Comparison of ENCODE assay signal across 8 cellular contexts in genomic region chr19:47035495-47036232, GRCh38. TPM values are rescaled to one million over a fixed set of nuclear protein-coding genes. Genes with fewer than 3 reads are reported as not detected.
DNase-seq lines count a peak whose midpoint lies in the region; ATAC-seq, FAIRE-seq and TF ChIP-seq lines count a peak whose summit lies in the region.

No MANE protein-coding gene starts in this region.

- peak overlapping the region; percentile 43 for H3K9ac ChIP-seq in endodermal cell (ENCODE audit: extremely low read depth, low read length, poor library complexity, severe bottlenecking)

- H3K27ac ChIP-seq in CD4-positive, CD25-positive, alpha-beta regulatory T cell (ENCODE audit: insufficient read depth, low read length, poor library complexity, severe bottlenecking): no peak overlapping the region
- no peak overlapping the region for H3K27ac ChIP-seq in endodermal cell (ENCODE audit: low read depth, low read length)
- no peak overlapping the region for H3K27ac ChIP-seq in mesodermal cell (ENCODE audit: low read depth, low read length, severe bottlenecking)

- H3K27me3 ChIP-seq in CD4-positive, CD25-positive, alpha-beta regulatory T cell (ENCODE audit: control insufficient read depth, insufficient read depth, low read length): peaks cover 2% of the 10 kb centered on the region
- peaks cover 13% of the 10 kb centered on the region for H3K27me3 ChIP-seq in endodermal cell (ENCODE audit: control insufficient read depth, insufficient read depth, low read length, poor library complexity, severe bottlenecking)

- peaks cover 6 to 22% (median 10%) of the 10 kb centered on the region in 4 donors for H3K4me1 Mint-ChIP-seq in CD4-positive, CD25-positive, alpha-beta regulatory T cell
- H3K4me1 Mint-ChIP-seq in activated CD8-positive, alpha-beta memory T cell treated with anti-CD3 and anti-CD28 coated beads, Interleukin-2, amount 10 ng/mL, durations not matched to agents 7 days and 5 days: peaks cover 17% of the 10 kb centered on the region
- peaks cover 9% of the 10 kb centered on the region for H3K4me1 Mint-ChIP-seq in endodermal cell

- WGBS in endodermal cell (ENCODE audit: insufficient coverage in 1 of 2, insufficient read length in 1 of 2), 2 experiments: 8% methylated on average over 13 to 28 of the region's 34 CpGs
- 12 to 15% methylated on average over 14 to 17 of the region's 34 CpGs for WGBS in mesodermal cell (ENCODE audit: insufficient coverage in 2 of 2), 2 experiments

- no peaks in the 10 kb centered on the region for H3K36me3 Mint-ChIP-seq in CD4-positive, CD25-positive, alpha-beta regulatory T cell
- no peaks in the 10 kb centered on the region for H3K36me3 Mint-ChIP-seq in activated CD8-positive, alpha-beta memory T cell treated with anti-CD3 and anti-CD28 coated beads, Interleukin-2, amount 10 ng/mL, durations not matched to agents 7 days and 5 days
- no peaks in the 10 kb centered on the region for H3K36me3 Mint-ChIP-seq in endodermal cell (ENCODE audit: low read depth)

- peak; percentile 95 for TF ChIP-seq CTCF in endodermal cell (conservative IDR thresholded peaks at IDR 0.05)

- peak; percentile 49 for FAIRE-seq in HTR-8/SVneo (lab: Jason Lieb, UNC)

- H3K36me3 ChIP-seq in CD4-positive, CD25-positive, alpha-beta regulatory T cell (ENCODE audit: control insufficient read depth, insufficient read depth, low read length): no peaks in the 10 kb centered on the region
- H3K36me3 ChIP-seq in endodermal cell (ENCODE audit: control insufficient read depth, insufficient read depth, low read length) (no peaks in the 10 kb centered on the region), mesodermal cell (ENCODE audit: control insufficient read depth, insufficient read depth, low read length) (peaks cover 3% of the 10 kb centered on the region)

- peak overlapping the region; percentile 85 to 94 (median 88) for H3K4me3 Mint-ChIP-seq in CD4-positive, CD25-positive, alpha-beta regulatory T cell
- peak overlapping the region; percentile 88 for H3K4me3 Mint-ChIP-seq in activated CD8-positive, alpha-beta memory T cell treated with anti-CD3 and anti-CD28 coated beads, Interleukin-2, amount 10 ng/mL, durations not matched to agents 7 days and 5 days
- peak overlapping the region; percentile 57 for H3K4me3 Mint-ChIP-seq in endodermal cell

- CTCF ChIA-PET in activated CD8-positive, alpha-beta memory T cell treated with anti-CD3 and anti-CD28 coated beads, Interleukin-2, amount 10 ng/mL, durations not matched to agents 7 days and 5 days (lab: Charles Lee): interaction anchor here (0.6 to 5.9 kb wide), 29 partner anchors 8 to 313 kb away, joined by 3 to 69 read pairs (median 4); partner anchors contain the start of genes DHX34, NPAS1, SAE1 and TMEM160

- H3K9me3 ChIP-seq in CD4-positive, CD25-positive, alpha-beta regulatory T cell (ENCODE audit: control insufficient read depth in 2 of 2, low read length in 2 of 2): no peaks in the 10 kb centered on the region
- H3K9me3 ChIP-seq in endodermal cell (ENCODE audit: control insufficient read depth, low read length) (no peaks in the 10 kb centered on the region), mesodermal cell (ENCODE audit: control insufficient read depth, low read length) (no peaks in the 10 kb centered on the region)

- peaks cover 26% of the 10 kb centered on the region for H3K27me3 Mint-ChIP-seq in CD4-positive, CD25-positive, alpha-beta regulatory T cell
- H3K27me3 Mint-ChIP-seq in activated CD8-positive, alpha-beta memory T cell treated with anti-CD3 and anti-CD28 coated beads, Interleukin-2, amount 10 ng/mL, durations not matched to agents 7 days and 5 days: peaks cover 26% of the 10 kb centered on the region
- peaks cover 15% of the 10 kb centered on the region for H3K27me3 Mint-ChIP-seq in endodermal cell (ENCODE audit: insufficient read depth)

- ATAC-seq in CD4-positive, CD25-positive, alpha-beta regulatory T cell (ENCODE audit: low read depth in 2 of 2): peak; percentile 93 to 95
- peak; percentile 85 for ATAC-seq in GM19438 (IDR thresholded peaks at IDR 0.05; ENCODE audit: low read depth, unreplicated experiment)
- ATAC-seq in activated CD8-positive, alpha-beta memory T cell treated with anti-CD3 and anti-CD28 coated beads, Interleukin-2, amount 10 ng/mL, durations not matched to agents 7 days and 5 days: peak; percentile 93

- H3K4me1 ChIP-seq in CD4-positive, CD25-positive, alpha-beta regulatory T cell (ENCODE audit: control insufficient read depth, insufficient read depth, low read length, poor library complexity, severe bottlenecking): peaks cover 18% of the 10 kb centered on the region
- H3K4me1 ChIP-seq in endodermal cell (ENCODE audit: control insufficient read depth, insufficient read depth, low read length): no peaks in the 10 kb centered on the region
- H3K4me1 ChIP-seq in mesodermal cell (ENCODE audit: control insufficient read depth, insufficient read depth, low read length, poor library complexity, severe bottlenecking): no peaks in the 10 kb centered on the region

- peak overlapping the region; percentile 83 for H3K4me3 ChIP-seq in CD4-positive, CD25-positive, alpha-beta regulatory T cell (ENCODE audit: low read depth, low read length)
- H3K4me3 ChIP-seq in endodermal cell (ENCODE audit: low read length) (peak overlapping the region; percentile 82), mesodermal cell (ENCODE audit: extremely low read depth, insufficient read depth, low read length, poor library complexity, severe bottlenecking) (peak overlapping the region; percentile 27)

- no peaks in the 10 kb centered on the region for H3K9me3 Mint-ChIP-seq in CD4-positive, CD25-positive, alpha-beta regulatory T cell
- no peaks in the 10 kb centered on the region for H3K9me3 Mint-ChIP-seq in activated CD8-positive, alpha-beta memory T cell treated with anti-CD3 and anti-CD28 coated beads, Interleukin-2, amount 10 ng/mL, durations not matched to agents 7 days and 5 days (ENCODE audit: low read depth)
- no peaks in the 10 kb centered on the region for H3K9me3 Mint-ChIP-seq in endodermal cell

- DNase-seq in CD4-positive, CD25-positive, alpha-beta regulatory T cell: peak; percentile 90 to 96 (median 93)
- DNase-seq in HTR-8/SVneo (ENCODE audit: insufficient read length, low spot score) (peak; percentile 96), NOMO-1 treated with DMSO at 0.1 percent for 48 hours (lab: John Stamatoyannopoulos, UW; ENCODE audit: unreplicated experiment) (peak; percentile 78), endodermal cell (peak; percentile 98)
- peak; percentile 96 for DNase-seq in activated CD8-positive, alpha-beta memory T cell treated with anti-CD3 and anti-CD28 coated beads, Interleukin-2, amount 10 ng/mL, durations not matched to agents 7 days and 5 days
- DNase-seq in stimulated activated CD8-positive, alpha-beta memory T cell treated with anti-CD3 and anti-CD28 coated beads, Interleukin-15, amount 100 ng/mL, for 24 hours (ENCODE audit: low read depth): peak; percentile 98

- peak overlapping the region; percentile 33 to 85 (median 78) for H3K27ac Mint-ChIP-seq in CD4-positive, CD25-positive, alpha-beta regulatory T cell
- H3K27ac Mint-ChIP-seq in activated CD8-positive, alpha-beta memory T cell treated with anti-CD3 and anti-CD28 coated beads, Interleukin-2, amount 10 ng/mL, durations not matched to agents 7 days and 5 days: peak overlapping the region; percentile 79
- H3K27ac Mint-ChIP-seq in endodermal cell: peak overlapping the region; percentile 93

RNA-seq across cellular contexts. Expression of gene TMEM160, which starts 12.8 kb away (rescaled TPM):
- 27.4 TPM for total RNA-seq in CD4-positive, CD25-positive, alpha-beta regulatory T cell
- 100 to 1,000 TPM; 101 to 160 (median 144) TPM for polyA plus RNA-seq in CD4-positive, CD25-positive, alpha-beta regulatory T cell
- total RNA-seq in activated CD8-positive, alpha-beta memory T cell treated with anti-CD3 and anti-CD28 coated beads, Interleukin-2, amount 10 ng/mL, durations not matched to agents 7 days and 5 days: 10 to 100 TPM; 77.5 to 87.8 TPM
- total RNA-seq in endodermal cell: 10 to 100 TPM; 61.8 to 69.5 TPM
- 44.2 TPM for polyA plus RNA-seq in endodermal cell (2013, experiment 1 of 2)
- 34.1 TPM for polyA plus RNA-seq in endodermal cell (2013, experiment 2 of 2)
- polyA plus RNA-seq in mesodermal cell (2013, experiment 1 of 2): 32.8 TPM
- 28.6 TPM for polyA plus RNA-seq in mesodermal cell (2013, experiment 2 of 2)

RNA-seq across cellular contexts. Expression of gene NPAS1, which starts 16.0 kb away (rescaled TPM):
- total RNA-seq in CD4-positive, CD25-positive, alpha-beta regulatory T cell: 1.5 TPM
- under 1 TPM in 1 of 4 donors, not detected in 3; 0.53 TPM for polyA plus RNA-seq in CD4-positive, CD25-positive, alpha-beta regulatory T cell
- under 1 TPM; 0.41 to 0.68 TPM for total RNA-seq in activated CD8-positive, alpha-beta memory T cell treated with anti-CD3 and anti-CD28 coated beads, Interleukin-2, amount 10 ng/mL, durations not matched to agents 7 days and 5 days
- 1 to 10 TPM; 6.9 to 8.7 TPM for total RNA-seq in endodermal cell
- 3.6 TPM for polyA plus RNA-seq in endodermal cell (2013, experiment 1 of 2)
- polyA plus RNA-seq in endodermal cell (2013, experiment 2 of 2): 5.1 TPM
- polyA plus RNA-seq in mesodermal cell (2013, experiment 1 of 2): 14.1 TPM
- polyA plus RNA-seq in mesodermal cell (2013, experiment 2 of 2): 10.8 TPM

Comparison
In these comparisons a context has a peak if more than half of its experiments do, and no peak if none do; other contexts are left out.
1. H3K4me3 ChIP-seq: peak in every context shown above with its lines; median percentile 83 in CD4-positive, CD25-positive, alpha-beta regulatory T cell; 82 in endodermal cell; 27 in mesodermal cell.